Comparison of ENCODE assay signal across 25 cellular contexts in genomic region chr7:103048833-103049232, GRCh38. TPM values are rescaled to one million over a fixed set of nuclear protein-coding genes. Genes with fewer than 3 reads are reported as not detected.
DNase-seq lines count a peak whose midpoint lies in the region; ATAC-seq and TF ChIP-seq lines count a peak whose summit lies in the region.
"Had no signal": no experiment of that assay in that cellular context is flagged by ENCODE, and none has a peak within 500 bp of the region (broad histone marks: within the 10 kb centered on the region; RNA-seq: fewer than 3 reads in every experiment).

No MANE protein-coding gene starts in this region.

- H2BK5ac ChIP-seq in mesendoderm (ENCODE audit: low read length), result no peak overlapping the region

- no peaks in the 10 kb centered on the region for H4K20me1 ChIP-seq in SK-N-SH (ENCODE audit: insufficient read depth)

- H3K18ac ChIP-seq in mesendoderm (ENCODE audit: low read length), result no peak overlapping the region

- H3K79me2 ChIP-seq in SK-N-SH (ENCODE audit: insufficient read depth), result no peaks in the 10 kb centered on the region
- H3K79me2 ChIP-seq in mesendoderm (ENCODE audit: control insufficient read depth, insufficient read depth, low read length), result no peaks in the 10 kb centered on the region

- H3K9me3 ChIP-seq in SK-N-SH, result peaks cover 28% of the 10 kb centered on the region
- H3K9me3 ChIP-seq: mucosa of descending colon, psoas muscle, thyroid gland had no signal

- CTCF ChIA-PET in SK-N-SH (lab: Yijun Ruan, JAX), result interaction anchor here (1.1 to 3.1 kb wide), 3 partner anchors 10 to 46 kb away, joined by 3 to 19 read pairs (median 4); no protein-coding TSS in a partner anchor

- no peak overlapping the region for H3K4me2 ChIP-seq in SK-N-SH
- no peak overlapping the region for H3K4me2 ChIP-seq in mesendoderm (ENCODE audit: low read length)
- H3K4me2 ChIP-seq: PC-9 had no signal

- no peak overlapping the region for H3K23ac ChIP-seq in mesendoderm (ENCODE audit: low read length)

- no peak overlapping the region for H4K8ac ChIP-seq in mesendoderm (ENCODE audit: low read depth, low read length)

- H3K27ac ChIP-seq in SK-N-SH (ENCODE audit: low read depth in 2 of 2, low read length in 1 of 2), result no peak overlapping the region
- H3K27ac ChIP-seq in mesendoderm (ENCODE audit: low read depth, low read length), result no peak overlapping the region
- H3K27ac ChIP-seq: heart left ventricle, PC-9, psoas muscle, skin epidermis, thyroid gland, VCaP had no signal

- no peaks in the 10 kb centered on the region for H3K79me1 ChIP-seq in mesendoderm (ENCODE audit: low read length)

- H3K4ac ChIP-seq in mesendoderm (ENCODE audit: low read depth, low read length), result no peak overlapping the region

- ATAC-seq in SK-N-SH treated with all-trans-retinoic acid at 6 μM for 48 hours, result no peak
- ATAC-seq in GM19035 (IDR thresholded peaks at IDR 0.05; ENCODE audit: unreplicated experiment), result no peak
- no peak for ATAC-seq in HG03432 (IDR thresholded peaks at IDR 0.05; ENCODE audit: unreplicated experiment)
- ATAC-seq: heart left ventricle; left ventricle myocardium superior; mucosa of descending colon; psoas muscle; stimulated activated naive CD8-positive, alpha-beta T cell treated with anti-CD3 and anti-CD28 coated beads, Interleukin-15, Interleukin-2, amounts not matched to agents 100 U/mL and 50 U/mL, for 24 hours had no signal

- H3K4me3 ChIP-seq in SK-N-SH (ENCODE audit: low read depth in 2 of 2, low read length in 1 of 2), result no peak overlapping the region
- H3K4me3 ChIP-seq in mesendoderm (ENCODE audit: low read length), result no peak overlapping the region
- H3K4me3 ChIP-seq: heart left ventricle, mucosa of descending colon, PC-9, psoas muscle, skin epidermis, thyroid gland had no signal

- peaks cover 18% of the 10 kb centered on the region for H3F3A ChIP-seq in SK-N-SH (replicated peaks; ENCODE audit: insufficient read depth)

- H3K27me3 ChIP-seq in SK-N-SH (ENCODE audit: insufficient read depth) (no peaks in the 10 kb centered on the region), mesendoderm (ENCODE audit: insufficient read depth, low read length, poor library complexity) (no peaks in the 10 kb centered on the region)
- H3K27me3 ChIP-seq: heart left ventricle, thyroid gland had no signal

- H3K36me3 ChIP-seq in SK-N-SH (replicated peaks in 1 of 2; ENCODE audit: control insufficient read depth in 1 of 2, insufficient read depth in 2 of 2, low read length in 1 of 2), result peaks cover 12 to 70% of the 10 kb centered on the region in 2 experiments
- no peaks in the 10 kb centered on the region for H3K36me3 ChIP-seq in mesendoderm (ENCODE audit: control insufficient read depth, insufficient read depth, low read length)
- H3K36me3 ChIP-seq: heart left ventricle, thyroid gland had no signal

- no peak for TF ChIP-seq RAD21 in SK-N-SH (IDR thresholded peaks at IDR 0.05; ENCODE audit: low read length)

- no peak overlapping the region for H2AK5ac ChIP-seq in mesendoderm (ENCODE audit: low read length)

- H3K9ac ChIP-seq in SK-N-SH (no peak overlapping the region), mesendoderm (ENCODE audit: low read length) (no peak overlapping the region)

- TF ChIP-seq CTCF in SK-N-SH (IDR thresholded peaks at IDR 0.05), result no peak

- H3K4me1 ChIP-seq in SK-N-SH (ENCODE audit: control insufficient read depth in 1 of 2, insufficient read depth in 2 of 2, low read depth in 1 of 2, low read length in 1 of 2) (no peaks in the 10 kb centered on the region), mesendoderm (ENCODE audit: control insufficient read depth, low read depth, low read length) (no peaks in the 10 kb centered on the region)
- H3K4me1 ChIP-seq: heart left ventricle, psoas muscle, thyroid gland had no signal

- POLR2A ChIA-PET in SK-N-SH (lab: Yijun Ruan, JAX), result no interaction called here

- 50% methylated on average over 2 of the region's 2 CpGs for WGBS in SK-N-SH (ENCODE audit: low lambda C conversion rate)
- WGBS in mesendoderm (ENCODE audit: extremely low coverage, insufficient coverage, low lambda C conversion rate), result no CpG with 5 or more reads among the region's 2 CpGs

- H3K9me2 ChIP-seq in SK-N-SH, result no peaks in the 10 kb centered on the region

- DNase-seq in SK-N-SH (no peak), Kasumi-1 (lab: John Stamatoyannopoulos, UW) (peak; percentile 9 to 28), amniotic epithelial cell (ENCODE audit: low read depth) (peak; percentile 16), mesendoderm (peak; percentile 62), NCI-H1105 treated with DMSO at 0.1 percent for 48 hours (lab: John Stamatoyannopoulos, UW) (no peak)
- DNase-seq: activated CD4-positive, alpha-beta T cell treated with anti-CD3 and anti-CD28 coated beads, Interleukin-2, amount 50 U/mL, for 1 hour; activated CD8-positive, alpha-beta memory T cell treated with anti-CD3 and anti-CD28 coated beads, Interleukin-2, amount 50 U/mL, for 4 hours; activated effector memory CD4-positive, alpha-beta T cell treated with Interleukin-2 at 50 U/mL for 16 hours; DND-41; heart left ventricle; KG1; left ventricle myocardium superior; mucosa of descending colon; NCI-H1105; NCI-H774; PC-9; psoas muscle; stimulated activated naive CD8-positive, alpha-beta T cell treated with anti-CD3 and anti-CD28 coated beads, Interleukin-15, Interleukin-2, amounts not matched to agents 100 U/mL and 50 U/mL, for 24 hours; T-helper 2 cell; thyroid gland had no signal

- H3K56ac ChIP-seq in mesendoderm (ENCODE audit: low read length), result no peak overlapping the region

- H2BK15ac ChIP-seq in mesendoderm (replicated peaks; ENCODE audit: low read depth), result no peak overlapping the region

- TF ChIP-seq EP300 in SK-N-SH (IDR thresholded peaks at IDR 0.05; ENCODE audit: borderline replicate concordance in 1 of 2, low read depth in 1 of 2, low read length in 1 of 2), result no peak

- H4K5ac ChIP-seq in mesendoderm (ENCODE audit: low read length), result no peak overlapping the region

- H2AFZ ChIP-seq in SK-N-SH (ENCODE audit: low read depth), result no peak overlapping the region
- H2AFZ ChIP-seq: PC-9 had no signal

- H2BK120ac ChIP-seq in mesendoderm (ENCODE audit: low read depth, low read length), result no peak overlapping the region

TF ChIP-seq in SK-N-SH, 30 proteins besides CTCF, POLR2A, EP300 and RAD21:
- TF ChIP-seq, protein P1, sequence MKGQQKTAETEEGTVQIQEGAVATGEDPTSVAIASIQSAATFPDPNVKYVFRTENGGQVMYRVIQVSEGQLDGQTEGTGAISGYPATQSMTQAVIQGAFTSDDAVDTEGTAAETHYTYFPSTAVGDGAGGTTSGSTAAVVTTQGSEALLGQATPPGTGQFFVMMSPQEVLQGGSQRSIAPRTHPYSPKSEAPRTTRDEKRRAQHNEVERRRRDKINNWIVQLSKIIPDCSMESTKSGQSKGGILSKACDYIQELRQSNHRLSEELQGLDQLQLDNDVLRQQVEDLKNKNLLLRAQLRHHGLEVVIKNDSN (IDR thresholded peaks at IDR 0.05; ENCODE audit: borderline replicate concordance, low read depth), result no peak
- TF ChIP-seq YY1 (IDR thresholded peaks at IDR 0.05; ENCODE audit: low read depth), result peak; percentile 20; the same call in 1 of the 2 replicates

TF ChIP-seq in SK-N-SH treated with all-trans-retinoic acid at 6 μM for 48 hours, 23 proteins besides CTCF, POLR2A, EP300 and RAD21 (continues in another document):
- TF ChIP-seq TOX (CRISPR knock-in tag; IDR thresholded peaks at IDR 0.05; ENCODE audit: borderline replicate concordance) (no peak), SNAI2 (CRISPR knock-in tag; IDR thresholded peaks at IDR 0.05) (no peak), CSRNP3 (CRISPR knock-in tag; IDR thresholded peaks at IDR 0.05) (no peak), ARNTL (CRISPR knock-in tag; IDR thresholded peaks at IDR 0.05; ENCODE audit: borderline replicate concordance, low read depth) (no peak), RARB (CRISPR knock-in tag; IDR thresholded peaks at IDR 0.05) (no peak)
- TF ChIP-seq, protein P2, sequence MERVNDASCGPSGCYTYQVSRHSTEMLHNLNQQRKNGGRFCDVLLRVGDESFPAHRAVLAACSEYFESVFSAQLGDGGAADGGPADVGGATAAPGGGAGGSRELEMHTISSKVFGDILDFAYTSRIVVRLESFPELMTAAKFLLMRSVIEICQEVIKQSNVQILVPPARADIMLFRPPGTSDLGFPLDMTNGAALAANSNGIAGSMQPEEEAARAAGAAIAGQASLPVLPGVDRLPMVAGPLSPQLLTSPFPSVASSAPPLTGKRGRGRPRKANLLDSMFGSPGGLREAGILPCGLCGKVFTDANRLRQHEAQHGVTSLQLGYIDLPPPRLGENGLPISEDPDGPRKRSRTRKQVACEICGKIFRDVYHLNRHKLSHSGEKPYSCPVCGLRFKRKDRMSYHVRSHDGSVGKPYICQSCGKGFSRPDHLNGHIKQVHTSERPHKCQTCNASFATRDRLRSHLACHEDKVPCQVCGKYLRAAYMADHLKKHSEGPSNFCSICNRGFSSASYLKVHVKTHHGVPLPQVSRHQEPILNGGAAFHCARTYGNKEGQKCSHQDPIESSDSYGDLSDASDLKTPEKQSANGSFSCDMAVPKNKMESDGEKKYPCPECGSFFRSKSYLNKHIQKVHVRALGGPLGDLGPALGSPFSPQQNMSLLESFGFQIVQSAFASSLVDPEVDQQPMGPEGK (CRISPR knock-in tag; IDR thresholded peaks at IDR 0.05; ENCODE audit: borderline replicate concordance), result no peak

RNA-seq across cellular contexts. Expression of gene FBXL13, which starts 25.8 kb away (rescaled TPM):
- 1.1 and 2.0 TPM in 2 replicates for polyA plus RNA-seq in SK-N-SH (2012; rRNA removed)
- polyA plus RNA-seq in SK-N-SH (2012; cell fraction: cytosol; rRNA removed), result 1.7 and 2.3 TPM in 2 replicates
- polyA plus RNA-seq in SK-N-SH (2012; cell fraction: nucleus; rRNA removed), result 1.3 and 3.0 TPM in 2 replicates
- 1.4 TPM for polyA plus RNA-seq in mesendoderm (2013, experiment 1 of 2)
- polyA plus RNA-seq in mesendoderm (2013, experiment 2 of 2), result 1.8 TPM

RNA-seq across cellular contexts. Expression of gene ARMC10, which starts 26.1 kb away (rescaled TPM):
- 43.4 and 54.1 TPM in 2 replicates for polyA plus RNA-seq in SK-N-SH (2012; rRNA removed)
- polyA plus RNA-seq in SK-N-SH (2012; cell fraction: cytosol; rRNA removed), result 66.6 and 78.4 TPM in 2 replicates
- polyA plus RNA-seq in SK-N-SH (2012; cell fraction: nucleus; rRNA removed), result 22.6 and 37.9 TPM in 2 replicates
- 26.5 TPM for polyA plus RNA-seq in mesendoderm (2013, experiment 1 of 2)
- polyA plus RNA-seq in mesendoderm (2013, experiment 2 of 2), result 27.7 TPM

Comparison
In these comparisons a context has a peak if more than half of its experiments do, and no peak if none do; other contexts are left out.
1. DNase-seq: peak in Kasumi-1 (2 of 2), amniotic epithelial cell (single experiment) and mesendoderm (single experiment); none in SK-N-SH (single experiment) and NCI-H1105 treated with DMSO at 0.1 percent for 48 hours (single experiment).